In genomic region chr3:128875556-128876120, GRCh38 we compare ENCODE assay signal across 8 cellular contexts.
A peak's percentile ranks its signal among the peaks of the same experiment; 100 is the strongest.
DNase-seq lines count a peak whose midpoint lies in the region; ATAC-seq lines count a peak whose summit lies in the region.

No MANE protein-coding gene starts in this region.

- ATAC-seq in HG03439 (IDR thresholded peaks at IDR 0.05; ENCODE audit: unreplicated experiment) = no peak

- peak in 3 of 4 experiments; percentile 9 to 37 (median 30) for DNase-seq in activated CD4-positive, CD25-positive, alpha-beta regulatory T cell (lab: John Stamatoyannopoulos, UW)
- DNase-seq in activated CD4-positive, CD25-positive, alpha-beta regulatory T cell treated with anti-CD3 and anti-CD28 coated beads, Interleukin-2, amount 50 U/mL, for 72 hours = no peak
- DNase-seq in NOMO-1 (lab: John Stamatoyannopoulos, UW; ENCODE audit: unreplicated experiment in 2 of 2) = peak; percentile 94 to 95
- DNase-seq in activated T-cell treated with anti-CD3 and anti-CD28 coated beads for 4 hours = peak; percentile 54
- peak; percentile 45 for DNase-seq in germinal center (ENCODE audit: low spot score)
- peak; percentile 52 to 62 for DNase-seq in stimulated activated CD4-positive, alpha-beta T cell treated with anti-CD3 and anti-CD28 coated beads, Interleukin-15, amount 100 ng/mL, for 48 hours (ENCODE audit: low read depth in 2 of 2)
- no peak for DNase-seq in LoVo (ENCODE audit: low spot score)

Comparison
In these comparisons a context has a peak if more than half of its experiments do, and no peak if none do; other contexts are left out.
1. DNase-seq: peak in activated CD4-positive, CD25-positive, alpha-beta regulatory T cell (3 of 4), NOMO-1 (2 of 2), activated T-cell treated with anti-CD3 and anti-CD28 coated beads for 4 hours (single experiment), germinal center (single experiment) and stimulated activated CD4-positive, alpha-beta T cell treated with anti-CD3 and anti-CD28 coated beads, Interleukin-15, amount 100 ng/mL, for 48 hours (2 of 2); none in activated CD4-positive, CD25-positive, alpha-beta regulatory T cell treated with anti-CD3 and anti-CD28 coated beads, Interleukin-2, amount 50 U/mL, for 72 hours (single experiment) and LoVo (single experiment).